33 cellular contexts compared by ENCODE assay signal in genomic region chr2:80567991-80568390, GRCh38.
"Had no signal": no experiment of that assay in that cellular context is flagged by ENCODE, and none has a peak within 500 bp of the region (broad histone marks: within the 10 kb centered on the region; RNA-seq: fewer than 3 reads in every experiment).

No MANE protein-coding gene starts in this region.

- FAIRE-seq: bronchial epithelial cell, TTC549 had no signal

- H3K4me1 ChIP-seq: ascending aorta had no signal

- H3K27ac ChIP-seq: ascending aorta, cardiac muscle cell, WERI-Rb-1 had no signal

- H3K9me3 ChIP-seq: ascending aorta had no signal

- H3K27me3 ChIP-seq: ascending aorta, cardiac muscle cell had no signal

- H3K36me3 ChIP-seq: ascending aorta, cardiac muscle cell, WERI-Rb-1 had no signal

- ATAC-seq: activated CD4-positive, alpha-beta T cell treated with anti-CD3 and anti-CD28 coated beads for 36 hours; activated CD4-positive, CD25-positive, alpha-beta regulatory T cell treated with anti-CD3 and anti-CD28 coated beads, Interleukin-2, amount 50 U/mL, for 24 hours; activated CD8-positive, alpha-beta memory T cell treated with anti-CD3 and anti-CD28 coated beads, Interleukin-2, amount 10 ng/mL, durations not matched to agents 7 days and 5 days; activated CD8-positive, alpha-beta T cell treated with anti-CD3 and anti-CD28 coated beads, Interleukin-2, amount 10 ng/mL, durations not matched to agents 7 days and 5 days; activated naive CD8-positive, alpha-beta T cell treated with anti-CD3 and anti-CD28 coated beads, Interleukin-2, amount 50 U/mL, for 24 hours; WTC11 had no signal

- H3K4me3 ChIP-seq: ascending aorta, cardiac muscle cell had no signal

- DNase-seq: activated CD4-positive, alpha-beta memory T cell treated with anti-CD3 and anti-CD28 coated beads, Interleukin-2, amount 10 ng/mL, durations not matched to agents 7 days and 5 days; activated CD4-positive, alpha-beta T cell treated with anti-CD3 and anti-CD28 coated beads for 1 hour; activated CD4-positive, alpha-beta T cell treated with anti-CD3 and anti-CD28 coated beads for 36 hours; activated CD4-positive, alpha-beta T cell treated with anti-CD3 and anti-CD28 coated beads for 48 hours; activated CD4-positive, alpha-beta T cell treated with anti-CD3 and anti-CD28 coated beads, Interleukin-2, amount 10 ng/mL, durations not matched to agents 7 days and 5 days; activated CD4-positive, alpha-beta T cell treated with anti-CD3 and anti-CD28 coated beads, Interleukin-2, amount 50 U/mL, for 48 hours; activated CD4-positive, CD25-positive, alpha-beta regulatory T cell; activated CD8-positive, alpha-beta memory T cell treated with anti-CD3 and anti-CD28 coated beads for 24 hours; activated CD8-positive, alpha-beta memory T cell treated with anti-CD3 and anti-CD28 coated beads, Interleukin-2, amount 10 ng/mL, durations not matched to agents 7 days and 5 days; activated CD8-positive, alpha-beta memory T cell treated with anti-CD3 and anti-CD28 coated beads, Interleukin-2, amount 50 U/mL, for 48 hours; activated CD8-positive, alpha-beta T cell treated with anti-CD3 and anti-CD28 coated beads, Interleukin-2, amount 10 ng/mL, durations not matched to agents 7 days and 5 days; activated effector memory CD4-positive, alpha-beta T cell treated with Interleukin-2 at 50 U/mL for 16 hours; activated gamma-delta T cell; activated naive CD4-positive, alpha-beta T cell treated with anti-CD3 and anti-CD28 coated beads, Interleukin-2, amount 10 ng/mL, durations not matched to agents 7 days and 5 days; activated naive CD4-positive, alpha-beta T cell treated with Interleukin-2 at 50 U/mL for 16 hours; activated naive CD8-positive, alpha-beta T cell treated with anti-CD3 and anti-CD28 coated beads, Interleukin-2, amount 10 ng/mL, durations not matched to agents 7 days and 5 days; activated naive CD8-positive, alpha-beta T cell treated with anti-CD3 and anti-CD28 coated beads, Interleukin-2, amount 50 U/mL, for 24 hours; activated T-cell treated with anti-CD3 and anti-CD28 coated beads, Interleukin-2, amount 50 U/mL, for 24 hours; activated T-cell treated with anti-CD3 and anti-CD28 coated beads, Interleukin-2, amount 50 U/mL, for 48 hours; amygdala; anterior cingulate cortex; caudate nucleus; cerebellar nuclear complex; T-helper 1 cell; T-helper 2 cell; T-helper 9 cell; WERI-Rb-1 had no signal
